In the genomic region with DNA sequence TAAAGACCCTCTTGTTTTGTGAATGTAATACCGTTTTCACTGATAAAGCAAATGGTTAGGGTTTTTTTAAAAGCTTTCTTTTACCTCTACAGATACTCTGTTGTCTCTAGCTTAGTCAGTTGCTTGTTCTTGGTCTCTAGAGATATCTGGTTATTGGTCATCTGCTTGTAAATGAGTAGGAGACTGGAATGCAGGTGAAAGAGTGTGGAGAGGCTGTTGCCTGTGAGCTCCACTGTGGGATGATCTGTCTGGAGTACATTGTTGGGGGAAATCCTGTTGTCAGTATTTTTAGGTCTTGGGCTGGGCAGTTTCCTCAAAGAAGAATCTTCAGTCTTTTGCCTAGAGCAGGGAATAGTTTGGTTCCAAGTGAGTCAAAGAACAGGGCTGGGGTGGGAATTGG, we compare ENCODE assay signal across 19 cellular contexts.
DNase-seq lines count a peak whose midpoint lies in the region; ATAC-seq and TF ChIP-seq lines count a peak whose summit lies in the region.
"Had no signal": no experiment of that assay in that cellular context is flagged by ENCODE, and none has a peak within 500 bp of the region (broad histone marks: within the 10 kb centered on the region; RNA-seq: fewer than 3 reads in every experiment).

No MANE protein-coding gene starts in this region.

- no peak overlapping the region for H3K4me2 ChIP-seq in mesendoderm (ENCODE audit: low read length)
- H3K4me2 ChIP-seq: smooth muscle cell had no signal

- H4K5ac ChIP-seq in mesendoderm (ENCODE audit: low read length): no peak overlapping the region

- peak; percentile 19 for ATAC-seq in left ventricle myocardium superior
- ATAC-seq in activated CD8-positive, alpha-beta T cell treated with anti-CD3 and anti-CD28 coated beads for 36 hours: peak; percentile 10
- ATAC-seq in HG03571 (IDR thresholded peaks at IDR 0.05; ENCODE audit: unreplicated experiment): no peak
- ATAC-seq: body of pancreas, esophagus mucosa had no signal

- H3K4me1 ChIP-seq in right atrium auricular region: no peaks in the 10 kb centered on the region
- H3K4me1 ChIP-seq in mesendoderm (ENCODE audit: control insufficient read depth, low read depth, low read length): no peaks in the 10 kb centered on the region
- no peaks in the 10 kb centered on the region for H3K4me1 ChIP-seq in ovary (ENCODE audit: insufficient read depth)

- no peaks in the 10 kb centered on the region for H3K27me3 ChIP-seq in right atrium auricular region
- H3K27me3 ChIP-seq in mesendoderm (ENCODE audit: insufficient read depth, low read length, poor library complexity): no peaks in the 10 kb centered on the region
- no peaks in the 10 kb centered on the region for H3K27me3 ChIP-seq in ovary
- H3K27me3 ChIP-seq: body of pancreas had no signal

- no peak overlapping the region for H3K56ac ChIP-seq in mesendoderm (ENCODE audit: low read length)

- H2BK5ac ChIP-seq in mesendoderm (ENCODE audit: low read length): no peak overlapping the region

- intact Hi-C loops in left ventricle myocardium superior (cut with micrococcal nuclease) (no loop called here), ovary (cut with DNase I) (no loop called here)
- intact Hi-C loops in activated CD8-positive, alpha-beta T cell treated with anti-CD3 and anti-CD28 coated beads for 36 hours (cut with micrococcal nuclease): no loop called here

- peak overlapping the region; percentile 76 for H3K27ac Mint-ChIP-seq in activated CD8-positive, alpha-beta T cell treated with anti-CD3 and anti-CD28 coated beads for 36 hours
- H3K27ac Mint-ChIP-seq: dendritic cell treated with granulocyte-macrophage colony-stimulating factor and Interleukin-4, amounts not matched to agents 40 ng/mL and 50 ng/mL, for 4 days had no signal

- no peak overlapping the region for H3K23ac ChIP-seq in mesendoderm (ENCODE audit: low read length)

- DNase-seq in left ventricle myocardium superior (no peak), right atrium auricular region (ENCODE audit: low spot score) (no peak), mesendoderm (peak; percentile 5), SHP77 (lab: John Stamatoyannopoulos, UW) (no peak), ovary (no peak), activated gamma-delta T cell treated with Interleukin-2 at 50 U/mL for 16 hours (no peak)
- DNase-seq in activated CD8-positive, alpha-beta T cell treated with anti-CD3 and anti-CD28 coated beads for 36 hours: no peak
- DNase-seq: activated CD4-positive, alpha-beta T cell treated with anti-CD3 and anti-CD28 coated beads for 1 hour; body of pancreas; midbrain; NCI-H1417 treated with DMSO at 0.1 percent for 48 hours; NCI-H226; NK-92 treated with Interleukin-12 subunit alpha and Interleukin-12 subunit beta, amount 100 ng/mL, for 24 hours; stimulated activated naive CD4-positive, alpha-beta T cell had no signal

- no peak overlapping the region for H3K18ac ChIP-seq in mesendoderm (ENCODE audit: low read length)

- H3K4me3 ChIP-seq in right atrium auricular region (no peak overlapping the region), mesendoderm (ENCODE audit: low read length) (no peak overlapping the region), ovary (no peak overlapping the region)
- H3K4me3 ChIP-seq: body of pancreas, smooth muscle cell had no signal

- H3K9ac ChIP-seq in mesendoderm (ENCODE audit: low read length): no peak overlapping the region

- WGBS in mesendoderm (ENCODE audit: extremely low coverage, insufficient coverage, low lambda C conversion rate): no CpG with 5 or more reads among the region's 1 CpG
- 72 to 83% (median 75%) methylated on average over 1 of the region's 1 CpG for WGBS in ovary, 3 donors

- peaks cover 62% of the 10 kb centered on the region for H3K36me3 Mint-ChIP-seq in activated CD8-positive, alpha-beta T cell treated with anti-CD3 and anti-CD28 coated beads for 36 hours (ENCODE audit: low read depth)

- no peaks in the 10 kb centered on the region for H3K9me3 ChIP-seq in right atrium auricular region
- no peaks in the 10 kb centered on the region for H3K9me3 ChIP-seq in ovary
- H3K9me3 ChIP-seq: body of pancreas had no signal

- H3K9me3 Mint-ChIP-seq in activated CD8-positive, alpha-beta T cell treated with anti-CD3 and anti-CD28 coated beads for 36 hours: no peaks in the 10 kb centered on the region
- H3K9me3 Mint-ChIP-seq: dendritic cell treated with granulocyte-macrophage colony-stimulating factor and Interleukin-4, amounts not matched to agents 40 ng/mL and 50 ng/mL, for 4 days had no signal

- H3K4me1 Mint-ChIP-seq in activated CD8-positive, alpha-beta T cell treated with anti-CD3 and anti-CD28 coated beads for 36 hours (ENCODE audit: low read depth): peaks cover 34% of the 10 kb centered on the region

- no peak for TF ChIP-seq EP300 in ovary (IDR thresholded peaks at IDR 0.05)

- TF ChIP-seq POLR2A in ovary (IDR thresholded peaks at IDR 0.05): no peak

- H2BK15ac ChIP-seq in mesendoderm (replicated peaks; ENCODE audit: low read depth): no peak overlapping the region

- POLR2A ChIA-PET in activated CD8-positive, alpha-beta T cell treated with anti-CD3 and anti-CD28 coated beads for 36 hours (lab: Charles Lee): interaction anchor here (1.2 kb wide), 1 partner anchor 67 kb away, joined by 4 read pairs; no protein-coding TSS in a partner anchor

- no peaks in the 10 kb centered on the region for H3K79me2 ChIP-seq in mesendoderm (ENCODE audit: control insufficient read depth, insufficient read depth, low read length)

- H3K4ac ChIP-seq in mesendoderm (ENCODE audit: low read depth, low read length): no peak overlapping the region

- H2AK5ac ChIP-seq in mesendoderm (ENCODE audit: low read length): no peak overlapping the region

- no peak for TF ChIP-seq CTCF in right atrium auricular region (IDR thresholded peaks at IDR 0.05)
- no peak for TF ChIP-seq CTCF in activated CD8-positive, alpha-beta T cell treated with anti-CD3 and anti-CD28 coated beads for 36 hours (IDR thresholded peaks at IDR 0.05)
- no peak for TF ChIP-seq CTCF in ovary (IDR thresholded peaks at IDR 0.05)

- H3K79me1 ChIP-seq in mesendoderm (ENCODE audit: low read length): no peaks in the 10 kb centered on the region

- H3K36me3 ChIP-seq in right atrium auricular region (peaks cover 68% of the 10 kb centered on the region), mesendoderm (ENCODE audit: control insufficient read depth, insufficient read depth, low read length) (peaks cover 2% of the 10 kb centered on the region), ovary (no peaks in the 10 kb centered on the region)

- CTCF ChIA-PET in activated CD8-positive, alpha-beta T cell treated with anti-CD3 and anti-CD28 coated beads for 36 hours (lab: Charles Lee): no interaction called here

- H3K27me3 Mint-ChIP-seq in activated CD8-positive, alpha-beta T cell treated with anti-CD3 and anti-CD28 coated beads for 36 hours: no peaks in the 10 kb centered on the region
- H3K27me3 Mint-ChIP-seq: dendritic cell treated with granulocyte-macrophage colony-stimulating factor and Interleukin-4, amounts not matched to agents 40 ng/mL and 50 ng/mL, for 4 days had no signal

- H3K4me3 Mint-ChIP-seq in activated CD8-positive, alpha-beta T cell treated with anti-CD3 and anti-CD28 coated beads for 36 hours: no peak overlapping the region
- H3K4me3 Mint-ChIP-seq: dendritic cell treated with granulocyte-macrophage colony-stimulating factor and Interleukin-4, amounts not matched to agents 40 ng/mL and 50 ng/mL, for 4 days had no signal

- H3K27ac ChIP-seq in right atrium auricular region: no peak overlapping the region
- no peak overlapping the region for H3K27ac ChIP-seq in mesendoderm (ENCODE audit: low read depth, low read length)
- no peak overlapping the region for H3K27ac ChIP-seq in ovary
- H3K27ac ChIP-seq: body of pancreas, HL-60 had no signal

- H4K8ac ChIP-seq in mesendoderm (ENCODE audit: low read depth, low read length): no peak overlapping the region

- H2BK120ac ChIP-seq in mesendoderm (ENCODE audit: low read depth, low read length): no peak overlapping the region
